Comparison of ENCODE assay signal across 8 cellular contexts in genomic region chr7:91263359-91264082, GRCh38. TPM values are rescaled to one million over a fixed set of nuclear protein-coding genes. Genes with fewer than 3 reads are reported as not detected.
DNase-seq lines count a peak whose midpoint lies in the region; TF ChIP-seq lines count a peak whose summit lies in the region.

No MANE protein-coding gene starts in this region.

- H3K79me2 ChIP-seq in OCI-LY7 (ENCODE audit: insufficient read depth, low read depth, low read length): no peaks in the 10 kb centered on the region

- H3K4me2 ChIP-seq in OCI-LY7 (ENCODE audit: low read length): peak overlapping the region; percentile 97

- H3K27me3 ChIP-seq in H7 (ENCODE audit: control insufficient read depth, insufficient read depth, low read length): peaks cover 71% of the 10 kb centered on the region
- H3K27me3 ChIP-seq in duodenal mucosa (ENCODE audit: control insufficient read depth in 1 of 2, insufficient read depth in 2 of 2, low read length in 2 of 2): no peaks in the 10 kb centered on the region
- no peaks in the 10 kb centered on the region for H3K27me3 ChIP-seq in transverse colon

- peaks cover 12% of the 10 kb centered on the region for H3K4me1 ChIP-seq in OCI-LY7 (ENCODE audit: insufficient read depth, low read length, poor library complexity, severe bottlenecking)
- peaks cover 28 to 31% of the 10 kb centered on the region in 2 donors for H3K4me1 ChIP-seq in duodenal mucosa (ENCODE audit: control insufficient read depth in 1 of 2, insufficient read depth in 2 of 2, low read length in 2 of 2)
- H3K4me1 ChIP-seq in transverse colon: peaks cover 0 to 35% (median 19%) of the 10 kb centered on the region in 4 donors

- peak overlapping the region; percentile 92 for H2AFZ ChIP-seq in OCI-LY7 (ENCODE audit: low read length)

- WGBS in transverse colon (ENCODE audit: low coverage in 1 of 2), 2 donors: 1% methylated on average over 25 to 34 of the region's 34 CpGs

- H3K27ac ChIP-seq in OCI-LY7 (ENCODE audit: low read depth, low read length, poor library complexity, severe bottlenecking) (no peak overlapping the region), duodenal mucosa (ENCODE audit: low read depth, low read length) (no peak overlapping the region), transverse colon (peak overlapping the region; percentile 97 to 99 (median 98))

- no peak for TF ChIP-seq EP300 in transverse colon (IDR thresholded peaks at IDR 0.05; ENCODE audit: low read depth)

- TF ChIP-seq CTCF in OCI-LY7 (conservative IDR thresholded peaks at IDR 0.05; ENCODE audit: low read length) (no peak), transverse colon (IDR thresholded peaks at IDR 0.05) (peak in 1 of 5 experiments; percentile 3)

- POLR2A ChIA-PET in OCI-LY7 (lab: Charles Lee): interaction anchor here (0.8 kb wide), 1 partner anchor 19 kb away, joined by 3 read pairs; no protein-coding TSS in a partner anchor

- no TSS peak for BruUV-seq in OCI-LY7 (replicated peaks; lab: Mats Ljungman, UMichigan)

- H3K9me3 ChIP-seq in OCI-LY7 (ENCODE audit: low read length): no peaks in the 10 kb centered on the region
- no peaks in the 10 kb centered on the region for H3K9me3 ChIP-seq in duodenal mucosa (ENCODE audit: control insufficient read depth in 1 of 2, low read length in 2 of 2)
- H3K9me3 ChIP-seq in transverse colon: no peaks in the 10 kb centered on the region

- H3K9me2 ChIP-seq in OCI-LY7 (ENCODE audit: insufficient read depth, low read length): no peaks in the 10 kb centered on the region

- H3K36me3 ChIP-seq in H7 (replicated peaks; ENCODE audit: control insufficient read depth, insufficient read depth, low read length) (no peaks in the 10 kb centered on the region), OCI-LY7 (ENCODE audit: insufficient read depth, low read length) (no peaks in the 10 kb centered on the region), duodenal mucosa (ENCODE audit: control insufficient read depth in 1 of 2, insufficient read depth in 2 of 2, low read length in 2 of 2) (no peaks in the 10 kb centered on the region), transverse colon (no peaks in the 10 kb centered on the region)

- intact Hi-C loops in OCI-LY7 (cut with micrococcal nuclease; ENCODE audit: unreplicated experiment): loop anchor here (2.0 to 5.0 kb wide), 2 partner anchors 175 to 556 kb away; no protein-coding TSS in a partner anchor
- intact Hi-C loops in transverse colon (cut with DNase I; ENCODE audit: low total_unique reads): loop anchor here (10.0 kb wide), 1 partner anchor 179 kb away; no protein-coding TSS in a partner anchor

- no peaks in the 10 kb centered on the region; the same call in 1 of the 2 replicates for H4K20me1 ChIP-seq in OCI-LY7 (ENCODE audit: insufficient read depth, low read length)

- H3K4me3 ChIP-seq in H7 (ENCODE audit: insufficient read depth, low read depth, low read length): peak overlapping the region; percentile 36
- H3K4me3 ChIP-seq in OCI-LY7 (ENCODE audit: low read depth, low read length, poor library complexity, severe bottlenecking): peak overlapping the region; percentile 77
- H3K4me3 ChIP-seq in duodenal mucosa (ENCODE audit: low read depth in 1 of 2, low read length in 2 of 2): peak overlapping the region; percentile 79 to 91
- H3K4me3 ChIP-seq in transverse colon: peak overlapping the region; percentile 36 to 96 (median 93)

- in situ Hi-C loops in transverse colon (cut with MboI; ENCODE audit: low pct_ligation_motif_present in 1 of 4, low pct_unique_long_range_greater_than_20kb in 1 of 4, low sequenced_read_pairs in 3 of 4): no loop called here

- TF ChIP-seq POLR2A in transverse colon (IDR thresholded peaks at IDR 0.05): no peak

- H3K9ac ChIP-seq in duodenal mucosa (ENCODE audit: low read depth in 1 of 2, low read length in 2 of 2): peak overlapping the region; percentile 70 to 75

- CTCF ChIA-PET in OCI-LY7 (lab: Charles Lee; ENCODE audit: unreplicated experiment): no interaction called here

- peak; percentile 42 for DNase-seq in AG20443 (ENCODE audit: low spot score)
- peak; percentile 62 for DNase-seq in H7
- DNase-seq in OCI-LY7 (ENCODE audit: low spot score): no peak
- DNase-seq in lung microvascular endothelial cell (ENCODE audit: low read depth in 2 of 2): peak; percentile 11 to 35
- peak; percentile 38 for DNase-seq in transverse colon
- DNase-seq in GM19238 (ENCODE audit: insufficient read length, low spot score): no peak
- DNase-seq in GOT3 (lab: John Stamatoyannopoulos, UW): no peak

RNA-seq across cellular contexts. Expression of gene FZD1, which starts 0.7 kb away (rescaled TPM):
- 1.5 and 1.9 TPM in 2 replicates for total RNA-seq in H7 (2014; rRNA removed; shearing (Covaris generic))
- total RNA-seq in OCI-LY7 (2014; rRNA removed; shearing (Covaris generic)): 1.4 and 2.4 TPM in 2 replicates
- total RNA-seq in OCI-LY7 (2022) (1.1 and 1.3 TPM in 2 replicates), lung microvascular endothelial cell (2.0 and 2.2 TPM in 2 replicates), transverse colon (1 to 10 TPM; 5.6 to 9.6 (median 8.1) TPM)

Comparison
In these comparisons a context has a peak if more than half of its experiments do, and no peak if none do; other contexts are left out.
1. DNase-seq: peak in AG20443 (single experiment), H7 (single experiment), lung microvascular endothelial cell (2 of 2) and transverse colon (single experiment); none in OCI-LY7 (single experiment), GM19238 (single experiment) and GOT3 (single experiment).
2. H3K4me3 ChIP-seq: peak in every context shown above with its lines; median percentile 93 in transverse colon; 85 in duodenal mucosa; 77 in OCI-LY7; 36 in H7.
3. H3K27ac ChIP-seq: peak in transverse colon (4 of 4); none in OCI-LY7 (single experiment) and duodenal mucosa (single experiment).